Comparison of ENCODE assay signal across 13 cellular contexts in the genomic region with DNA sequence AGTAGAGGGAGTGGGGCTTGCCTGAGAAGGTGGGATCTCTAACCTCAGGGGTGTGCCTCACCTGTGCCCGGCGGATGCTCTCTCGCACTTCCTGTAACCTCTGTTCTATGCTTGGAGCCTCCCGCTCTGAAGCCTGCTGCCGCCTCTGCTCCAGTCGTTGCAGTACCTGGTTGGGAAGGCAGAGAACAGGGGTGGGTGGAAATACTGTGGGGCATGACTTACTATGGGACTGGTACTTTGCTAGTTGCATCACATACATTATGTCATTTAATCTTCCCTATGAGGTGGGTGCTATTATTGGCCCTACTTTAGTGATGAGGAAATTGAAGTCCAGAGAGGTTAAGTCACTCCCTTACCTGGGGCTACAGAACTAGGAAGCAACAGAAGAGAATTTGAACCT. TPM values are rescaled to one million over a fixed set of nuclear protein-coding genes. Genes with fewer than 3 reads are reported as not detected.
DNase-seq lines count a peak whose midpoint lies in the region; ATAC-seq and TF ChIP-seq lines count a peak whose summit lies in the region.
"Had no signal": no experiment of that assay in that cellular context is flagged by ENCODE, and none has a peak within 500 bp of the region (broad histone marks: within the 10 kb centered on the region; RNA-seq: fewer than 3 reads in every experiment).

No MANE protein-coding gene starts in this region.

- peaks cover 33% of the 10 kb centered on the region for H3K4me1 Mint-ChIP-seq in MCF 10A (ENCODE audit: insufficient read depth, unreplicated experiment)
- peaks cover 28% of the 10 kb centered on the region for H3K4me1 Mint-ChIP-seq in activated T-helper 17 cell treated with anti-CD3 and anti-CD28 coated beads, Interleukin-2, amount 50 U/mL, for 72 hours

- no TSS peak for BruUV-seq in MCF 10A (replicated peaks; lab: Mats Ljungman, UMichigan)

- H3K27ac ChIP-seq in breast epithelium: no peak overlapping the region

- peaks cover 19% of the 10 kb centered on the region for H3K36me3 Mint-ChIP-seq in MCF 10A (ENCODE audit: insufficient read depth, unreplicated experiment)
- peaks cover 64% of the 10 kb centered on the region for H3K36me3 Mint-ChIP-seq in activated T-helper 17 cell treated with anti-CD3 and anti-CD28 coated beads, Interleukin-2, amount 50 U/mL, for 72 hours (ENCODE audit: low read depth)

- no peaks in the 10 kb centered on the region for H3K27me3 ChIP-seq in breast epithelium
- no peaks in the 10 kb centered on the region for H3K27me3 ChIP-seq in BE2C

- H3K4me3 ChIP-seq in breast epithelium (no peak overlapping the region), BE2C (ENCODE audit: low read depth, low read length) (no peak overlapping the region)

- no peak for ATAC-seq in activated T-helper 17 cell treated with anti-CD3 and anti-CD28 coated beads, Interleukin-2, amount 50 U/mL, for 72 hours (replicated peaks)
- ATAC-seq in GM21723 (IDR thresholded peaks at IDR 0.05; ENCODE audit: unreplicated experiment): no peak

- no peaks in the 10 kb centered on the region for H3K27me3 Mint-ChIP-seq in MCF 10A (ENCODE audit: insufficient read depth, unreplicated experiment)
- no peaks in the 10 kb centered on the region for H3K27me3 Mint-ChIP-seq in activated T-helper 17 cell treated with anti-CD3 and anti-CD28 coated beads, Interleukin-2, amount 50 U/mL, for 72 hours

- intact Hi-C loops in MCF 10A (cut with micrococcal nuclease): no loop called here
- intact Hi-C loops in breast epithelium (cut with DNase I; ENCODE audit: low total_unique reads): no loop called here
- intact Hi-C loops in head of caudate nucleus (cut with DNase I): no loop called here

- no peaks in the 10 kb centered on the region for H3K36me3 ChIP-seq in breast epithelium
- H3K36me3 ChIP-seq in BE2C: no peaks in the 10 kb centered on the region

- TF ChIP-seq POLR2A in breast epithelium (IDR thresholded peaks at IDR 0.05): no peak

- TF ChIP-seq CTCF in MCF 10A (IDR thresholded peaks at IDR 0.05; ENCODE audit: unreplicated experiment) (no peak), breast epithelium (IDR thresholded peaks at IDR 0.05) (no peak), BE2C (IDR thresholded peaks at IDR 0.05; ENCODE audit: low read depth, low read length) (no peak)

- CTCF ChIA-PET in MCF 10A (lab: Yijun Ruan, JAX): interaction anchor here (1.4 to 4.0 kb wide), 2 partner anchors 9 to 233 kb away, joined by 4 to 18 read pairs; partner anchors contain the start of genes HDAC3, PCDH1 and RELL2

- H3K9me3 ChIP-seq in breast epithelium: no peaks in the 10 kb centered on the region
- no peaks in the 10 kb centered on the region for H3K9me3 ChIP-seq in BE2C
- H3K9me3 ChIP-seq: Caco-2 had no signal

- H3K27ac Mint-ChIP-seq in MCF 10A (ENCODE audit: low read depth, unreplicated experiment): no peak overlapping the region
- peak overlapping the region; percentile 4 for H3K27ac Mint-ChIP-seq in activated T-helper 17 cell treated with anti-CD3 and anti-CD28 coated beads, Interleukin-2, amount 50 U/mL, for 72 hours

- POLR2A ChIA-PET in MCF 10A (lab: Yijun Ruan, JAX): interaction anchor here (2.2 to 5.0 kb wide), 2 partner anchors 9 to 29 kb away, joined by 5 to 39 read pairs; partner anchors contain the start of genes HDAC3 and RELL2

- H3K9me3 Mint-ChIP-seq in MCF 10A (ENCODE audit: unreplicated experiment): no peaks in the 10 kb centered on the region
- no peaks in the 10 kb centered on the region for H3K9me3 Mint-ChIP-seq in activated T-helper 17 cell treated with anti-CD3 and anti-CD28 coated beads, Interleukin-2, amount 50 U/mL, for 72 hours

- DNase-seq in MCF 10A (ENCODE audit: unreplicated experiment) (peak; percentile 66), breast epithelium (ENCODE audit: low spot score in 2 of 2) (no peak), head of caudate nucleus (peak in 41 of 42 donors; percentile 29 to 93 (median 69)), BE2C (no peak), hepatic stellate cell (ENCODE audit: low spot score) (no peak)
- DNase-seq: Caco-2, NCI-H1417, NCI-H187, NCI-H2107, NCI-H226, NCI-H524 had no signal

- H3K4me3 Mint-ChIP-seq in MCF 10A (ENCODE audit: unreplicated experiment): no peak overlapping the region
- H3K4me3 Mint-ChIP-seq in activated T-helper 17 cell treated with anti-CD3 and anti-CD28 coated beads, Interleukin-2, amount 50 U/mL, for 72 hours: no peak overlapping the region

- peaks cover 0 to 5% of the 10 kb centered on the region in 2 donors for H3K4me1 ChIP-seq in breast epithelium
- no peaks in the 10 kb centered on the region for H3K4me1 ChIP-seq in BE2C

RNA-seq across cellular contexts. Expression of gene FCHSD1, which starts 5.2 kb away (rescaled TPM):
- total RNA-seq in MCF 10A (2022) (21.2 and 22.1 TPM in 2 replicates), breast epithelium (10 to 100 TPM; 18.1 to 32.1 (median 24.3) TPM)
- 100 to 1,000 TPM in 1 of 2 donors, 10 to 100 TPM in 1; 38.7 to 113 TPM for total RNA-seq in activated T-helper 17 cell treated with anti-CD3 and anti-CD28 coated beads, Interleukin-2, amount 50 U/mL, for 72 hours
- polyA plus RNA-seq in BE2C (2012; ENCODE audit: insufficient read depth, insufficient read length, low read depth): 7.8 TPM

RNA-seq across cellular contexts. Expression of gene RELL2, which starts 9.2 kb away (rescaled TPM):
- total RNA-seq in MCF 10A (2022): 12.5 and 13.3 TPM in 2 replicates
- total RNA-seq in breast epithelium: 1 to 10 TPM; 1.3 to 4.3 (median 4.0) TPM
- total RNA-seq in activated T-helper 17 cell treated with anti-CD3 and anti-CD28 coated beads, Interleukin-2, amount 50 U/mL, for 72 hours: 10 to 100 TPM; 16.5 to 29.9 TPM
- 62.2 TPM for polyA plus RNA-seq in BE2C (2012; ENCODE audit: insufficient read depth, insufficient read length, low read depth)

RNA-seq across cellular contexts. Expression of gene HDAC3, which starts 9.4 kb away (rescaled TPM):
- total RNA-seq in MCF 10A (2022) (83.5 and 85.6 TPM in 2 replicates), breast epithelium (10 to 100 TPM; 50.2 to 52.5 (median 52.1) TPM)
- 100 to 1,000 TPM; 123 to 174 TPM for total RNA-seq in activated T-helper 17 cell treated with anti-CD3 and anti-CD28 coated beads, Interleukin-2, amount 50 U/mL, for 72 hours
- polyA plus RNA-seq in BE2C (2012; ENCODE audit: insufficient read depth, insufficient read length, low read depth): 109 TPM

RNA-seq across cellular contexts. Expression of gene DIAPH1, which starts 27.2 kb away (rescaled TPM):
- total RNA-seq in MCF 10A (2022): 203 and 228 TPM in 2 replicates
- total RNA-seq in breast epithelium: 10 to 100 TPM; 58.8 to 64.8 (median 63.6) TPM
- total RNA-seq in activated T-helper 17 cell treated with anti-CD3 and anti-CD28 coated beads, Interleukin-2, amount 50 U/mL, for 72 hours: 100 to 1,000 TPM; 186 to 268 TPM
- 55.0 TPM for polyA plus RNA-seq in BE2C (2012; ENCODE audit: insufficient read depth, insufficient read length, low read depth)

RNA-seq across cellular contexts. Expression of gene ARAP3, which starts 36.0 kb away (rescaled TPM):
- total RNA-seq in MCF 10A (2022) (19.8 and 22.8 TPM in 2 replicates), breast epithelium (10 to 100 TPM in 1 of 3 donors, 1 to 10 TPM in 2; 2.6 to 12.1 (median 5.9) TPM)
- total RNA-seq in activated T-helper 17 cell treated with anti-CD3 and anti-CD28 coated beads, Interleukin-2, amount 50 U/mL, for 72 hours: 10 to 100 TPM in 1 of 2 donors, 1 to 10 TPM in 1; 7.1 to 19.6 TPM
- polyA plus RNA-seq in BE2C (2012; ENCODE audit: insufficient read depth, insufficient read length, low read depth): 38.1 TPM

Comparison
In these comparisons a context has a peak if more than half of its experiments do, and no peak if none do; other contexts are left out.
1. DNase-seq: peak in MCF 10A (single experiment) and head of caudate nucleus (41 of 42); none in breast epithelium (0 of 2), BE2C (single experiment) and hepatic stellate cell (single experiment).